In genomic region chr6:13712485-13712990, GRCh38 we compare ENCODE assay signal across 7 cellular contexts. TPM values are rescaled to one million over a fixed set of nuclear protein-coding genes. Genes with fewer than 3 reads are reported as not detected.
DNase-seq lines count a peak whose midpoint lies in the region; ATAC-seq, FAIRE-seq and TF ChIP-seq lines count a peak whose summit lies in the region.

No MANE protein-coding gene starts in this region.

- POLR2A ChIA-PET in RWPE1 (lab: Yijun Ruan, JAX; ENCODE audit: low non-redundant PET): no interaction called here

- TF ChIP-seq POLR2A in H54 (IDR thresholded peaks at IDR 0.05; ENCODE audit: low read depth, low read length) (no peak), erythroblast (IDR thresholded peaks at IDR 0.05; ENCODE audit: low read length) (no peak)

- H3K36me3 Mint-ChIP-seq in neural crest cell (ENCODE audit: low read depth): peaks cover 8% of the 10 kb centered on the region

- CTCF ChIA-PET in RWPE1 (lab: Yijun Ruan, JAX): interaction anchor here (0.6 to 0.7 kb wide), 3 partner anchors 19 to 1372 kb away, joined by 3 to 5 read pairs (median 3); no protein-coding TSS in a partner anchor

- peak overlapping the region; percentile 97 for H3K4me3 Mint-ChIP-seq in neural crest cell

- no peaks in the 10 kb centered on the region for H3K27me3 Mint-ChIP-seq in neural crest cell (ENCODE audit: low read depth)

- peak overlapping the region; percentile 97 for H3K27ac ChIP-seq in RWPE1

- no peak for TF ChIP-seq CTCF in RWPE1 (conservative IDR thresholded peaks at IDR 0.05; ENCODE audit: low read depth)
- no peak for TF ChIP-seq CTCF in neural crest cell (conservative IDR thresholded peaks at IDR 0.05)

- ATAC-seq in GM21786 (IDR thresholded peaks at IDR 0.05; ENCODE audit: unreplicated experiment): no peak

- no peak for DNase-seq in H54 (ENCODE audit: insufficient read length, low spot score)
- DNase-seq in RWPE1 (ENCODE audit: low spot score): no peak
- DNase-seq in erythroblast (lab: John Stamatoyannopoulos, UW): peak; percentile 44 to 63
- DNase-seq in neural crest cell (ENCODE audit: low read depth, low spot score): no peak
- no peak for DNase-seq in NK-92 treated with Interleukin-12 subunit alpha and Interleukin-12 subunit beta, amount 100 ng/mL, for 24 hours (lab: John Stamatoyannopoulos, UW)
- DNase-seq in stimulated activated CD8-positive, alpha-beta memory T cell treated with anti-CD3 and anti-CD28 coated beads, Interleukin-4, amount 100 ng/mL, for 48 hours: no peak

- H3K27ac Mint-ChIP-seq in neural crest cell (ENCODE audit: unreplicated experiment): peak overlapping the region; percentile 90

- H3K9me3 Mint-ChIP-seq in neural crest cell: peaks cover 5% of the 10 kb centered on the region

- H3K4me1 Mint-ChIP-seq in neural crest cell: peaks cover 37% of the 10 kb centered on the region

- peak; percentile 11 for FAIRE-seq in H54 (lab: Jason Lieb, UNC)

RNA-seq across cellular contexts. Expression of gene RANBP9, which starts 0.9 kb away (rescaled TPM):
- 41.2 and 41.5 TPM in 2 replicates for total RNA-seq in neural crest cell

Comparison
In these comparisons a context has a peak if more than half of its experiments do, and no peak if none do; other contexts are left out.
1. DNase-seq: peak in erythroblast (2 of 2); none in H54 (single experiment), RWPE1 (single experiment), neural crest cell (single experiment), NK-92 treated with Interleukin-12 subunit alpha and Interleukin-12 subunit beta, amount 100 ng/mL, for 24 hours (single experiment) and stimulated activated CD8-positive, alpha-beta memory T cell treated with anti-CD3 and anti-CD28 coated beads, Interleukin-4, amount 100 ng/mL, for 48 hours (single experiment).